Comparison of ENCODE assay signal across 17 cellular contexts in genomic region chr5:111261610-111262009, GRCh38. TPM values are rescaled to one million over a fixed set of nuclear protein-coding genes. Genes with fewer than 3 reads are reported as not detected.
DNase-seq lines count a peak whose midpoint lies in the region; ATAC-seq and TF ChIP-seq lines count a peak whose summit lies in the region.
"Had no signal": no experiment of that assay in that cellular context is flagged by ENCODE, and none has a peak within 500 bp of the region (broad histone marks: within the 10 kb centered on the region; RNA-seq: fewer than 3 reads in every experiment).

No MANE protein-coding gene starts in this region.

- WGBS in right cardiac atrium, result 47% methylated on average over 1 of the region's 1 CpG
- 82 to 88% methylated on average over 1 of the region's 1 CpG for WGBS in endodermal cell (ENCODE audit: insufficient coverage in 1 of 2, insufficient read length in 1 of 2), 2 experiments

- H3K4me2 ChIP-seq in PC-3 (ENCODE audit: low read length), result no peak overlapping the region

- H3K9me3 Mint-ChIP-seq in activated naive CD4-positive, alpha-beta T cell treated with anti-CD3 and anti-CD28 coated beads for 36 hours, result peaks cover 17% of the 10 kb centered on the region
- peaks cover 12% of the 10 kb centered on the region for H3K9me3 Mint-ChIP-seq in endodermal cell

- ATAC-seq in PC-3, result no peak
- no peak for ATAC-seq in right cardiac atrium

- H3K36me3 ChIP-seq in PC-3 (ENCODE audit: low read depth, low read length) (no peaks in the 10 kb centered on the region), endodermal cell (ENCODE audit: control insufficient read depth, insufficient read depth, low read length) (no peaks in the 10 kb centered on the region)

- H3K9me3 ChIP-seq in PC-3 (ENCODE audit: low read length) (no peaks in the 10 kb centered on the region), right cardiac atrium (ENCODE audit: control insufficient read depth, low read length) (no peaks in the 10 kb centered on the region), endodermal cell (ENCODE audit: control insufficient read depth, low read length) (peaks cover 8% of the 10 kb centered on the region)

- no peaks in the 10 kb centered on the region for H3K27me3 Mint-ChIP-seq in activated naive CD4-positive, alpha-beta T cell treated with anti-CD3 and anti-CD28 coated beads for 36 hours (ENCODE audit: low read depth)
- peaks cover 22% of the 10 kb centered on the region for H3K27me3 Mint-ChIP-seq in endodermal cell (ENCODE audit: insufficient read depth)

- CTCF ChIA-PET in activated naive CD4-positive, alpha-beta T cell treated with anti-CD3 and anti-CD28 coated beads for 36 hours (lab: Charles Lee), result interaction anchor here (0.5 kb wide), 1 partner anchor 9 kb away, joined by 3 read pairs; no protein-coding TSS in a partner anchor
- CTCF ChIA-PET in PC-3 (lab: Charles Lee), result no interaction called here

- peak; percentile 62 for DNase-seq in activated naive CD4-positive, alpha-beta T cell treated with anti-CD3 and anti-CD28 coated beads for 36 hours
- no peak for DNase-seq in activated naive CD4-positive, alpha-beta T cell treated with Interleukin-2 at 50 U/mL for 16 hours
- DNase-seq in Daoy (ENCODE audit: low read depth) (peak; percentile 13), PC-3 (peak; percentile 31), kidney tubule cell (ENCODE audit: low spot score) (peak; percentile 11), right cardiac atrium (no peak), endodermal cell (no peak)
- DNase-seq: ACHN, AML-193, DMS53, MV-4-11, NCI-H1417, NCI-H187 treated with DMSO at 0.1 percent for 48 hours, NCI-H526 treated with DMSO at 0.1 percent for 48 hours, SIG-M5 had no signal

- H3K27me3 ChIP-seq in PC-3 (ENCODE audit: low read length), result no peaks in the 10 kb centered on the region; the same call in 1 of the 2 replicates
- no peaks in the 10 kb centered on the region for H3K27me3 ChIP-seq in right cardiac atrium (ENCODE audit: control insufficient read depth, insufficient read depth)
- H3K27me3 ChIP-seq in endodermal cell (ENCODE audit: control insufficient read depth, insufficient read depth, low read length, poor library complexity, severe bottlenecking), result no peaks in the 10 kb centered on the region

- H3K27ac Mint-ChIP-seq in activated naive CD4-positive, alpha-beta T cell treated with anti-CD3 and anti-CD28 coated beads for 36 hours, result no peak overlapping the region
- no peak overlapping the region for H3K27ac Mint-ChIP-seq in endodermal cell
- H3K27ac Mint-ChIP-seq: CD14-positive monocyte had no signal

- TF ChIP-seq CTCF in PC-3 (conservative IDR thresholded peaks at IDR 0.05; ENCODE audit: low read depth, low read length), result no peak
- TF ChIP-seq CTCF in endodermal cell (conservative IDR thresholded peaks at IDR 0.05), result no peak

- H3K27ac ChIP-seq in PC-3 (ENCODE audit: low read length) (no peak overlapping the region), right cardiac atrium (ENCODE audit: low read length) (no peak overlapping the region), endodermal cell (ENCODE audit: low read depth, low read length) (no peak overlapping the region)
- H3K27ac ChIP-seq: HL-60 had no signal

- H3K36me3 Mint-ChIP-seq in activated naive CD4-positive, alpha-beta T cell treated with anti-CD3 and anti-CD28 coated beads for 36 hours (ENCODE audit: low read depth), result peaks cover 19% of the 10 kb centered on the region
- no peaks in the 10 kb centered on the region for H3K36me3 Mint-ChIP-seq in endodermal cell (ENCODE audit: low read depth)
- H3K36me3 Mint-ChIP-seq: CD14-positive monocyte had no signal

- H3K9me2 ChIP-seq in PC-3 (replicated peaks; ENCODE audit: low read length), result no peaks in the 10 kb centered on the region

- POLR2A ChIA-PET in PC-3 (lab: Charles Lee; ENCODE audit: unreplicated experiment), result no interaction called here

- BruUV-seq in PC-3 (replicated peaks; lab: Mats Ljungman, UMichigan), result no TSS peak

- no peaks in the 10 kb centered on the region for H3K79me2 ChIP-seq in PC-3 (ENCODE audit: low read length)

- H3F3A ChIP-seq in PC-3 (ENCODE audit: low read length, unreplicated experiment), result no peaks in the 10 kb centered on the region

- no peak overlapping the region for H2AFZ ChIP-seq in PC-3 (ENCODE audit: low read length)

- peaks cover 25% of the 10 kb centered on the region for H3K4me1 Mint-ChIP-seq in activated naive CD4-positive, alpha-beta T cell treated with anti-CD3 and anti-CD28 coated beads for 36 hours (ENCODE audit: low read depth)
- no peaks in the 10 kb centered on the region for H3K4me1 Mint-ChIP-seq in endodermal cell
- H3K4me1 Mint-ChIP-seq: CD14-positive monocyte had no signal

- H3K4me1 ChIP-seq in PC-3 (ENCODE audit: insufficient read depth, low read length) (peaks cover 10% of the 10 kb centered on the region; the same call in 1 of the 2 replicates), right cardiac atrium (ENCODE audit: control insufficient read depth, insufficient read depth, low read length) (no peaks in the 10 kb centered on the region), endodermal cell (ENCODE audit: control insufficient read depth, insufficient read depth, low read length) (no peaks in the 10 kb centered on the region)

- H3K9ac ChIP-seq in PC-3 (ENCODE audit: low read length), result no peak overlapping the region
- H3K9ac ChIP-seq in endodermal cell (ENCODE audit: extremely low read depth, low read length, poor library complexity, severe bottlenecking), result no peak overlapping the region

- H4K20me1 ChIP-seq in PC-3 (ENCODE audit: low read length), result no peaks in the 10 kb centered on the region

- intact Hi-C loops in activated naive CD4-positive, alpha-beta T cell treated with anti-CD3 and anti-CD28 coated beads for 36 hours (cut with micrococcal nuclease), result loop anchor here (1.0 to 2.0 kb wide), 2 partner anchors 7 to 75 kb away; no protein-coding TSS in a partner anchor
- intact Hi-C loops in PC-3 (cut with micrococcal nuclease), result no loop called here
- intact Hi-C loops in right cardiac atrium (cut with DNase I), result no loop called here

- no peak overlapping the region for H3K4me3 Mint-ChIP-seq in activated naive CD4-positive, alpha-beta T cell treated with anti-CD3 and anti-CD28 coated beads for 36 hours
- no peak overlapping the region for H3K4me3 Mint-ChIP-seq in endodermal cell
- H3K4me3 Mint-ChIP-seq: CD14-positive monocyte had no signal

- H3K4me3 ChIP-seq in PC-3 (ENCODE audit: low read length), result no peak overlapping the region
- H3K4me3 ChIP-seq in right cardiac atrium (ENCODE audit: low read length), result no peak overlapping the region
- no peak overlapping the region for H3K4me3 ChIP-seq in endodermal cell (ENCODE audit: low read length)

RNA-seq across cellular contexts. Expression of gene CAMK4, which starts 37.4 kb away (rescaled TPM):
- 10 to 100 TPM; 40.6 to 44.4 TPM for total RNA-seq in activated naive CD4-positive, alpha-beta T cell treated with anti-CD3 and anti-CD28 coated beads for 36 hours
- total RNA-seq in Daoy (2014; rRNA removed; shearing (Covaris generic)), result 20.1 and 28.1 TPM in 2 replicates
- total RNA-seq in PC-3 (2014; rRNA removed), result 0.55 and 0.69 TPM in 2 replicates
- under 1 TPM in 3 of 4 donors, not detected in 1; 0.56 to 0.66 (median 0.65) TPM for total RNA-seq in right cardiac atrium
- polyA plus RNA-seq in right cardiac atrium, result 0.25 TPM
- 1 to 10 TPM; 2.8 to 3.9 TPM for total RNA-seq in endodermal cell
- 3.8 TPM for polyA plus RNA-seq in endodermal cell (2013, experiment 1 of 2)
- 3.6 TPM for polyA plus RNA-seq in endodermal cell (2013, experiment 2 of 2)

Comparison
In these comparisons a context has a peak if more than half of its experiments do, and no peak if none do; other contexts are left out.
1. DNase-seq: peak in activated naive CD4-positive, alpha-beta T cell treated with anti-CD3 and anti-CD28 coated beads for 36 hours (single experiment), Daoy (single experiment), PC-3 (single experiment) and kidney tubule cell (single experiment); none in activated naive CD4-positive, alpha-beta T cell treated with Interleukin-2 at 50 U/mL for 16 hours (single experiment), right cardiac atrium (0 of 3) and endodermal cell (single experiment).